9 cellular contexts compared by ENCODE assay signal in the genomic region with DNA sequence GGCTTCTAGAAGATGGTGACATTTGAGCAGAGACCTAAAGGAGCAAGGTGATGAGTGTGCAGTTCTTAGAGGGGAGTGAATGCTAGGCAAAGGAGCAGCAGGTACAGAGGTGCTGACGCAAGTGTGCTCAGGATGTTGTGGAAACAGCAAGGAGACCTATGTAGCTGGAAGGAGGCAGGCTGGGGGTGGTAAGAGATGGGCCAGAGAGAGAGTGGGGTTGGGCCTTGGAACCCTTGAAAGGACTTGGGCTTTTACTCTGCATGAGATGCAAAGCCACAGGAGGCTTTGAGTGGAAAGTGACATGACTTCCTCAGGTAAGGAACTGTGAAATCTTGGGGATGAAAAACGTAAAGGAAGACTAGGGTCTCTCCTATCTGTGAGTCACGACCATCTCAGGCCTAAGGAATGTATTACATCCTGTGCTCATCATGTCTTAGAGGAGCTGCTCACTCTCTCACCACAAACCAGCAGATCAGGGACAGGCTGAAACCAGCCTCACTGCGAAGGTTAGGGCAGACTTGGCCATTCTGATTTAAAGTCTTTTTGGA.
DNase-seq lines count a peak whose midpoint lies in the region; ATAC-seq and TF ChIP-seq lines count a peak whose summit lies in the region.
"Had no signal": no experiment of that assay in that cellular context is flagged by ENCODE, and none has a peak within 500 bp of the region (broad histone marks: within the 10 kb centered on the region; RNA-seq: fewer than 3 reads in every experiment).

No MANE protein-coding gene starts in this region.

- peaks cover 14% of the 10 kb centered on the region for H3K36me3 Mint-ChIP-seq in activated naive CD4-positive, alpha-beta T cell treated with anti-CD3 and anti-CD28 coated beads, Interleukin-2, amount 10 ng/mL, durations not matched to agents 7 days and 5 days

- intact Hi-C loops in ovary (cut with DNase I) = no loop called here

- peaks cover 0 to 47% (median 29%) of the 10 kb centered on the region in 10 experiments; a peak in 15 of 20 replicates for H3K4me1 ChIP-seq in BLaER1 treated with 17β-estradiol and CSF1 and Interleukin-3, amounts not matched to agents 10 nM and 100 nM
- no peaks in the 10 kb centered on the region for H3K4me1 ChIP-seq in ovary (ENCODE audit: insufficient read depth)

- peak overlapping the region in 8 of 11 experiments; percentile 28 to 75 (median 58); a peak in 12 of 22 replicates for H3K27ac ChIP-seq in BLaER1 treated with 17β-estradiol and CSF1 and Interleukin-3, amounts not matched to agents 10 nM and 100 nM
- no peak overlapping the region for H3K27ac ChIP-seq in ovary
- H3K27ac ChIP-seq: left lung had no signal

- peak overlapping the region; percentile 91 for H3K27ac Mint-ChIP-seq in activated naive CD4-positive, alpha-beta T cell treated with anti-CD3 and anti-CD28 coated beads, Interleukin-2, amount 10 ng/mL, durations not matched to agents 7 days and 5 days

- H3K4me2 ChIP-seq in BLaER1 treated with 17β-estradiol and CSF1 and Interleukin-3, amounts not matched to agents 10 nM and 100 nM = peak overlapping the region in 5 of 11 experiments; percentile 55 to 73 (median 65); a peak in 11 of 22 replicates

- CTCF ChIA-PET in activated naive CD4-positive, alpha-beta T cell treated with anti-CD3 and anti-CD28 coated beads, Interleukin-2, amount 10 ng/mL, durations not matched to agents 7 days and 5 days (lab: Charles Lee) = interaction anchor here (0.9 to 1.5 kb wide), 5 partner anchors 19 to 128 kb away, joined by 3 to 5 read pairs (median 3); no protein-coding TSS in a partner anchor

- H3K9ac ChIP-seq in BLaER1 treated with 17β-estradiol and CSF1 and Interleukin-3, amounts not matched to agents 10 nM and 100 nM = no peak overlapping the region; a peak in 1 of 22 replicates

- H3K9me3 Mint-ChIP-seq in activated naive CD4-positive, alpha-beta T cell treated with anti-CD3 and anti-CD28 coated beads, Interleukin-2, amount 10 ng/mL, durations not matched to agents 7 days and 5 days = peaks cover 3% of the 10 kb centered on the region

- peaks cover 0 to 6% (median 3%) of the 10 kb centered on the region in 11 experiments; a peak in 5 of 22 replicates for H3K9me3 ChIP-seq in BLaER1 treated with 17β-estradiol and CSF1 and Interleukin-3, amounts not matched to agents 10 nM and 100 nM (replicated peaks in 1 of 11)
- no peaks in the 10 kb centered on the region for H3K9me3 ChIP-seq in ovary

- no peaks in the 10 kb centered on the region for H4K20me1 ChIP-seq in BLaER1 treated with 17β-estradiol and CSF1 and Interleukin-3, amounts not matched to agents 10 nM and 100 nM

- H3K27me3 ChIP-seq in BLaER1 treated with 17β-estradiol and CSF1 and Interleukin-3, amounts not matched to agents 10 nM and 100 nM = no peaks in the 10 kb centered on the region
- no peaks in the 10 kb centered on the region for H3K27me3 ChIP-seq in ovary
- H3K27me3 ChIP-seq: left lung had no signal

- no peak for TF ChIP-seq EP300 in ovary (IDR thresholded peaks at IDR 0.05)

- no peaks in the 10 kb centered on the region; a peak in 1 of 22 replicates for H3K36me3 ChIP-seq in BLaER1 treated with 17β-estradiol and CSF1 and Interleukin-3, amounts not matched to agents 10 nM and 100 nM
- H3K36me3 ChIP-seq in ovary = no peaks in the 10 kb centered on the region
- H3K36me3 ChIP-seq: left lung had no signal

- ATAC-seq in GM19463 (IDR thresholded peaks at IDR 0.05; ENCODE audit: unreplicated experiment) (no peak), GM21529 (IDR thresholded peaks at IDR 0.05; ENCODE audit: unreplicated experiment) (no peak)
- ATAC-seq: left lung had no signal

- peaks cover 65% of the 10 kb centered on the region for H3K4me1 Mint-ChIP-seq in activated naive CD4-positive, alpha-beta T cell treated with anti-CD3 and anti-CD28 coated beads, Interleukin-2, amount 10 ng/mL, durations not matched to agents 7 days and 5 days

- no peak for TF ChIP-seq POLR2A in ovary (IDR thresholded peaks at IDR 0.05)

- no peak overlapping the region for H3K4me3 Mint-ChIP-seq in activated naive CD4-positive, alpha-beta T cell treated with anti-CD3 and anti-CD28 coated beads, Interleukin-2, amount 10 ng/mL, durations not matched to agents 7 days and 5 days

- DNase-seq in HFF-Myc (ENCODE audit: extremely low read depth, low read depth) (peak; percentile 83), islet precursor cell (peak; percentile 84), NCI-H345 treated with DMSO at 0.1 percent for 48 hours (lab: John Stamatoyannopoulos, UW; ENCODE audit: unreplicated experiment) (no peak), ovary (no peak)
- DNase-seq in activated naive CD4-positive, alpha-beta T cell treated with anti-CD3 and anti-CD28 coated beads, Interleukin-2, amount 10 ng/mL, durations not matched to agents 7 days and 5 days = peak; percentile 37
- DNase-seq: left lung had no signal

- 21 to 40% (median 28%) methylated on average over 4 of the region's 4 CpGs for WGBS in ovary, 3 donors

- no peaks in the 10 kb centered on the region for H3K27me3 Mint-ChIP-seq in activated naive CD4-positive, alpha-beta T cell treated with anti-CD3 and anti-CD28 coated beads, Interleukin-2, amount 10 ng/mL, durations not matched to agents 7 days and 5 days

- H3K4me3 ChIP-seq in BLaER1 treated with 17β-estradiol and CSF1 and Interleukin-3, amounts not matched to agents 10 nM and 100 nM = no peak overlapping the region
- H3K4me3 ChIP-seq in HFF-Myc (replicated peaks; ENCODE audit: low read depth, low read length) = no peak overlapping the region
- H3K4me3 ChIP-seq in ovary = no peak overlapping the region
- H3K4me3 ChIP-seq: left lung had no signal

- TF ChIP-seq CTCF in HFF-Myc (IDR thresholded peaks at IDR 0.05; ENCODE audit: low read depth, low read length, missing control alignments) (no peak), ovary (IDR thresholded peaks at IDR 0.05) (no peak)

Comparison
In these comparisons a context has a peak if more than half of its experiments do, and no peak if none do; other contexts are left out.
1. H3K27ac ChIP-seq: peak in BLaER1 treated with 17β-estradiol and CSF1 and Interleukin-3, amounts not matched to agents 10 nM and 100 nM (8 of 11); none in ovary (0 of 2).
2. DNase-seq: peak in HFF-Myc (single experiment), activated naive CD4-positive, alpha-beta T cell treated with anti-CD3 and anti-CD28 coated beads, Interleukin-2, amount 10 ng/mL, durations not matched to agents 7 days and 5 days (single experiment) and islet precursor cell (single experiment); none in NCI-H345 treated with DMSO at 0.1 percent for 48 hours (single experiment) and ovary (0 of 5).